ENCODE assay signal across 11 cellular contexts in genomic region chr12:562634-563033, GRCh38.
A peak's percentile ranks its signal among the peaks of the same experiment; 100 is the strongest.
DNase-seq lines count a peak whose midpoint lies in the region; ATAC-seq and TF ChIP-seq lines count a peak whose summit lies in the region.
"Had no signal": no experiment of that assay in that cellular context is flagged by ENCODE, and none has a peak within 500 bp of the region (broad histone marks: within the 10 kb centered on the region; RNA-seq: fewer than 3 reads in every experiment).

No MANE protein-coding gene starts in this region.

- H3K4me1 Mint-ChIP-seq in activated naive CD4-positive, alpha-beta T cell treated with anti-CD3 and anti-CD28 coated beads, Interleukin-2, amount 10 ng/mL, durations not matched to agents 7 days and 5 days, result peaks cover 75% of the 10 kb centered on the region
- H3K4me1 Mint-ChIP-seq in T-helper 17 cell, result peaks cover 63% of the 10 kb centered on the region

- no peak for TF ChIP-seq CTCF in esophagus squamous epithelium (IDR thresholded peaks at IDR 0.05)
- no peak for TF ChIP-seq CTCF in stomach (IDR thresholded peaks at IDR 0.05)

- H3K9me3 ChIP-seq in T-helper 17 cell (ENCODE audit: control insufficient read depth, low read length, poor library complexity, severe bottlenecking) (no peaks in the 10 kb centered on the region), esophagus squamous epithelium (no peaks in the 10 kb centered on the region), stomach (no peaks in the 10 kb centered on the region)

- H3K27me3 Mint-ChIP-seq in activated naive CD4-positive, alpha-beta T cell treated with anti-CD3 and anti-CD28 coated beads, Interleukin-2, amount 10 ng/mL, durations not matched to agents 7 days and 5 days, result peaks cover 25% of the 10 kb centered on the region
- H3K27me3 Mint-ChIP-seq in T-helper 17 cell, result no peaks in the 10 kb centered on the region

- no peak for TF ChIP-seq EP300 in stomach (IDR thresholded peaks at IDR 0.05)

- H3K27ac ChIP-seq in esophagus squamous epithelium (peak overlapping the region in 3 of 4 donors; percentile 1 to 55 (median 43)), stomach (peak overlapping the region in 3 of 5 donors; percentile 56 to 69 (median 62))
- H3K27ac ChIP-seq: RWPE1 had no signal

- H3K27ac Mint-ChIP-seq in activated naive CD4-positive, alpha-beta T cell treated with anti-CD3 and anti-CD28 coated beads, Interleukin-2, amount 10 ng/mL, durations not matched to agents 7 days and 5 days, result peak overlapping the region; percentile 94
- H3K27ac Mint-ChIP-seq in T-helper 17 cell, result peak overlapping the region; percentile 92

- no peaks in the 10 kb centered on the region for H3K9me3 Mint-ChIP-seq in activated naive CD4-positive, alpha-beta T cell treated with anti-CD3 and anti-CD28 coated beads, Interleukin-2, amount 10 ng/mL, durations not matched to agents 7 days and 5 days

- H3K4me3 ChIP-seq in esophagus squamous epithelium (peak overlapping the region in 1 of 4 donors; percentile 9), stomach (peak overlapping the region in 1 of 4 donors; percentile 17)

- H3K4me3 Mint-ChIP-seq in activated naive CD4-positive, alpha-beta T cell treated with anti-CD3 and anti-CD28 coated beads, Interleukin-2, amount 10 ng/mL, durations not matched to agents 7 days and 5 days, result peak overlapping the region; percentile 75
- H3K4me3 Mint-ChIP-seq in T-helper 17 cell, result peak overlapping the region; percentile 88

- H3K27me3 ChIP-seq in esophagus squamous epithelium (peaks cover 0 to 18% (median 0%) of the 10 kb centered on the region in 4 donors), stomach (no peaks in the 10 kb centered on the region)

- peak; percentile 44 for DNase-seq in activated naive CD4-positive, alpha-beta T cell treated with anti-CD3 and anti-CD28 coated beads, Interleukin-2, amount 10 ng/mL, durations not matched to agents 7 days and 5 days
- no peak for DNase-seq in activated naive CD4-positive, alpha-beta T cell (lab: John Stamatoyannopoulos, UW)
- no peak for DNase-seq in T-helper 17 cell
- DNase-seq in esophagus squamous epithelium (lab: John Stamatoyannopoulos, UW), result no peak
- no peak for DNase-seq in stomach
- DNase-seq in mesenteric fat pad (ENCODE audit: low spot score), result no peak
- DNase-seq in occipital lobe (lab: John Stamatoyannopoulos, UW), result no peak
- DNase-seq: mesenchymal stem cell, NCI-H1092 treated with DMSO at 0.1 percent for 48 hours had no signal

- H3K36me3 Mint-ChIP-seq in activated naive CD4-positive, alpha-beta T cell treated with anti-CD3 and anti-CD28 coated beads, Interleukin-2, amount 10 ng/mL, durations not matched to agents 7 days and 5 days, result peaks cover 17% of the 10 kb centered on the region
- peaks cover 5% of the 10 kb centered on the region for H3K36me3 Mint-ChIP-seq in T-helper 17 cell (ENCODE audit: low read depth)

- WGBS in esophagus squamous epithelium, 2 donors, result 81 to 85% methylated on average over 6 of the region's 12 CpGs
- 85 to 95% (median 90%) methylated on average over 9 to 12 of the region's 12 CpGs for WGBS in stomach, 5 donors

- CTCF ChIA-PET in activated naive CD4-positive, alpha-beta T cell treated with anti-CD3 and anti-CD28 coated beads, Interleukin-2, amount 10 ng/mL, durations not matched to agents 7 days and 5 days (lab: Charles Lee), result interaction anchor here (1.1 to 1.6 kb wide), 2 partner anchors 109 to 188 kb away, joined by 3 to 4 read pairs; no protein-coding TSS in a partner anchor

- intact Hi-C loops in esophagus squamous epithelium (cut with DNase I), result loop anchor here (10.0 kb wide), 2 partner anchors 352 to 392 kb away; no protein-coding TSS in a partner anchor
- intact Hi-C loops in stomach (cut with DNase I; ENCODE audit: low total_unique reads), result loop anchor here (10.0 kb wide), 2 partner anchors 182 to 382 kb away; partner anchors contain the start of gene RAD52

- H3K36me3 ChIP-seq in esophagus squamous epithelium, result no peaks in the 10 kb centered on the region
- H3K36me3 ChIP-seq in stomach, result peaks cover 12 to 73% (median 31%) of the 10 kb centered on the region in 4 donors

- peaks cover 0 to 40% (median 0%) of the 10 kb centered on the region in 3 donors for H3K4me1 ChIP-seq in esophagus squamous epithelium
- peaks cover 0 to 19% (median 11%) of the 10 kb centered on the region in 4 donors for H3K4me1 ChIP-seq in stomach

- TF ChIP-seq POLR2A in esophagus squamous epithelium (IDR thresholded peaks at IDR 0.05) (no peak), stomach (IDR thresholded peaks at IDR 0.05) (no peak)

- ATAC-seq in T-helper 17 cell (peak; percentile 50), HG03442 (IDR thresholded peaks at IDR 0.05; ENCODE audit: unreplicated experiment) (no peak)
